ENCODE assay signal across 3 cellular contexts in the genomic region with DNA sequence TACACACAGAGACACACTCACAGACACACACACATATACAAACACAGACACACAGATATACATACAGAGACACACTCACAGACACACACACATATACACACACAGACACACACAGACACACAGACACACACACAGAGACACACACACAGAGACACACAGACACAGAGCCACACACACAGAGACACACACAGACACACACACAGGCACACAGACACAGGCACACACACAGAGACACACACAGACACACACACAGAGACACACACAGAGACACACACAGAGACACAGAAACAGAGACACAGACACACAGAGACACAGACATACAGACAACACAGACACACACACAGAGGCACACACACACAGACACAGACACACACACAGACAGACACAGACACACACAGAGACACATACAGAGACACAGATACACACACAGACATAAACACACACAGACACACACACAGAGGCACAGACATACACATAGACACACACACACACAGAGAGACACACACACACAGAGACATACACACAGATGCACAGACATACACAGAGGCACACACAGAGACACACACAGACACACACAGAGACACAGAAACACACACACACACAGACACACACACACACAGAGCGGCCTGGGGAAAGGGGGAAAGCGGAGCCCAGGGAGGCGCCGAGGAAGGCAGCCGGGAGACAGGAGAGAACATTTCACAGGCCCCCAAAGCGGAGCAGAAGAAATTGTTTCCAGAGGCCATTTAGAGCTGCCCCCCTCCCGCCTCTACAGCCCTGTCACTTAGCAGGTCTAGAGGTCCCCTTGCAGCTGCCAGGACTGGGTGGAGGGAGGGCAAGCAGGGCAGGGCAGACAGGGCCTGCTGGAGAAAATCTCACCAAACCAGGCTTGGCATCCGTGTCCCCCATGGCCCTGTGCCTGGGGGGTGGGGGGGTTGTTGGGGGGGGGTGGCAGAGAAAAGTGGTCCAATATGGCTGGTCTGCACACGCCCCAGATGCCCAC.
TF ChIP-seq lines count a peak whose summit lies in the region.

No MANE protein-coding gene starts in this region.

TF ChIP-seq in SK-N-SH, 30 proteins besides CTCF, POLR2A, EP300 and RAD21:
- TF ChIP-seq NFIC (IDR thresholded peaks at IDR 0.05; ENCODE audit: borderline replicate concordance): no peak
- TF ChIP-seq TEAD4 (IDR thresholded peaks at IDR 0.05; ENCODE audit: borderline replicate concordance, insufficient read depth): no peak
- TF ChIP-seq FOXJ3 (CRISPR knock-in tag; IDR thresholded peaks at IDR 0.05): peak; percentile 19; the same call in 1 of the 2 replicates
TF ChIP-seq in SK-N-SH: peak in this region for 1.

TF ChIP-seq in SK-N-SH treated with all-trans-retinoic acid at 6 μM for 48 hours, 23 proteins besides CTCF, POLR2A, EP300 and RAD21:
- TF ChIP-seq ZNF70 (CRISPR knock-in tag; IDR thresholded peaks at IDR 0.05): no peak
- TF ChIP-seq, protein P1, sequence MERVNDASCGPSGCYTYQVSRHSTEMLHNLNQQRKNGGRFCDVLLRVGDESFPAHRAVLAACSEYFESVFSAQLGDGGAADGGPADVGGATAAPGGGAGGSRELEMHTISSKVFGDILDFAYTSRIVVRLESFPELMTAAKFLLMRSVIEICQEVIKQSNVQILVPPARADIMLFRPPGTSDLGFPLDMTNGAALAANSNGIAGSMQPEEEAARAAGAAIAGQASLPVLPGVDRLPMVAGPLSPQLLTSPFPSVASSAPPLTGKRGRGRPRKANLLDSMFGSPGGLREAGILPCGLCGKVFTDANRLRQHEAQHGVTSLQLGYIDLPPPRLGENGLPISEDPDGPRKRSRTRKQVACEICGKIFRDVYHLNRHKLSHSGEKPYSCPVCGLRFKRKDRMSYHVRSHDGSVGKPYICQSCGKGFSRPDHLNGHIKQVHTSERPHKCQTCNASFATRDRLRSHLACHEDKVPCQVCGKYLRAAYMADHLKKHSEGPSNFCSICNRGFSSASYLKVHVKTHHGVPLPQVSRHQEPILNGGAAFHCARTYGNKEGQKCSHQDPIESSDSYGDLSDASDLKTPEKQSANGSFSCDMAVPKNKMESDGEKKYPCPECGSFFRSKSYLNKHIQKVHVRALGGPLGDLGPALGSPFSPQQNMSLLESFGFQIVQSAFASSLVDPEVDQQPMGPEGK (CRISPR knock-in tag; IDR thresholded peaks at IDR 0.05; ENCODE audit: borderline replicate concordance): no peak
- TF ChIP-seq ZC3H10 (CRISPR knock-in tag; IDR thresholded peaks at IDR 0.05): no peak
- no peak for TF ChIP-seq ARNTL (CRISPR knock-in tag; IDR thresholded peaks at IDR 0.05; ENCODE audit: borderline replicate concordance, low read depth)
- no peak for TF ChIP-seq ZFP3 (CRISPR knock-in tag; IDR thresholded peaks at IDR 0.05)
- no peak for TF ChIP-seq RARB (CRISPR knock-in tag; IDR thresholded peaks at IDR 0.05)
- no peak for TF ChIP-seq BACH2 (CRISPR knock-in tag; IDR thresholded peaks at IDR 0.05; ENCODE audit: borderline replicate concordance)
- TF ChIP-seq TCF4 (CRISPR knock-in tag; IDR thresholded peaks at IDR 0.05; ENCODE audit: borderline replicate concordance): no peak
- no peak for TF ChIP-seq OSR1 (CRISPR knock-in tag; IDR thresholded peaks at IDR 0.05)
- TF ChIP-seq GLIS3 (CRISPR knock-in tag; IDR thresholded peaks at IDR 0.05): no peak
- TF ChIP-seq, protein P2, sequence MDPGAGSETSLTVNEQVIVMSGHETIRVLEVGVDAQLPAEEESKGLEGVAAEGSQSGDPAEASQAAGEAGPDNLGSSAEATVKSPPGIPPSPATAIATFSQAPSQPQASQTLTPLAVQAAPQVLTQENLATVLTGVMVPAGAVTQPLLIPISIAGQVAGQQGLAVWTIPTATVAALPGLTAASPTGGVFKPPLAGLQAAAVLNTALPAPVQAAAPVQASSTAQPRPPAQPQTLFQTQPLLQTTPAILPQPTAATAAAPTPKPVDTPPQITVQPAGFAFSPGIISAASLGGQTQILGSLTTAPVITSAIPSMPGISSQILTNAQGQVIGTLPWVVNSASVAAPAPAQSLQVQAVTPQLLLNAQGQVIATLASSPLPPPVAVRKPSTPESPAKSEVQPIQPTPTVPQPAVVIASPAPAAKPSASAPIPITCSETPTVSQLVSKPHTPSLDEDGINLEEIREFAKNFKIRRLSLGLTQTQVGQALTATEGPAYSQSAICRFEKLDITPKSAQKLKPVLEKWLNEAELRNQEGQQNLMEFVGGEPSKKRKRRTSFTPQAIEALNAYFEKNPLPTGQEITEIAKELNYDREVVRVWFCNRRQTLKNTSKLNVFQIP (CRISPR knock-in tag; IDR thresholded peaks at IDR 0.05; ENCODE audit: borderline replicate concordance, low read depth): no peak
- TF ChIP-seq CSDC2 (CRISPR knock-in tag; IDR thresholded peaks at IDR 0.05): no peak
- no peak for TF ChIP-seq TOX (CRISPR knock-in tag; IDR thresholded peaks at IDR 0.05; ENCODE audit: borderline replicate concordance)

TF ChIP-seq in GM12878, 131 proteins besides CTCF, POLR2A, EP300 and RAD21:
- no peak for TF ChIP-seq BRCA1 (IDR thresholded peaks at IDR 0.05; ENCODE audit: low read depth, low read length)
- no peak for TF ChIP-seq JUNB (IDR thresholded peaks at IDR 0.05)
- TF ChIP-seq, protein P3, sequence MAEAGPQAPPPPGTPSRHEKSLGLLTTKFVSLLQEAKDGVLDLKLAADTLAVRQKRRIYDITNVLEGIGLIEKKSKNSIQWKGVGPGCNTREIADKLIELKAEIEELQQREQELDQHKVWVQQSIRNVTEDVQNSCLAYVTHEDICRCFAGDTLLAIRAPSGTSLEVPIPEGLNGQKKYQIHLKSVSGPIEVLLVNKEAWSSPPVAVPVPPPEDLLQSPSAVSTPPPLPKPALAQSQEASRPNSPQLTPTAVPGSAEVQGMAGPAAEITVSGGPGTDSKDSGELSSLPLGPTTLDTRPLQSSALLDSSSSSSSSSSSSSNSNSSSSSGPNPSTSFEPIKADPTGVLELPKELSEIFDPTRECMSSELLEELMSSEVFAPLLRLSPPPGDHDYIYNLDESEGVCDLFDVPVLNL (IDR thresholded peaks at IDR 0.05; ENCODE audit: low read depth, low read length): no peak
- TF ChIP-seq RAD51 (IDR thresholded peaks at IDR 0.05): no peak
